ENCODE assay signal across 20 cellular contexts in genomic region chr16:80230328-80231117, GRCh38.
"Had no signal": no experiment of that assay in that cellular context is flagged by ENCODE, and none has a peak within 500 bp of the region (broad histone marks: within the 10 kb centered on the region; RNA-seq: fewer than 3 reads in every experiment).

No MANE protein-coding gene starts in this region.

- FAIRE-seq: colon, endothelial cell of umbilical vein, kidney had no signal

- H3K4me3 ChIP-seq: dorsolateral prefrontal cortex, esophagus muscularis mucosa, lower lobe of right lung, prostate gland, thyroid gland had no signal

- H3K9me3 ChIP-seq: prostate gland, thyroid gland had no signal

- H3K27me3 ChIP-seq: esophagus muscularis mucosa, thyroid gland had no signal

- H3K4me1 ChIP-seq: lower lobe of right lung, prostate gland, thyroid gland had no signal

- DNase-seq: activated CD4-positive, alpha-beta T cell treated with anti-CD3 and anti-CD28 coated beads, Interleukin-2, amount 10 ng/mL, durations not matched to agents 24 days and 14 days; activated CD8-positive, alpha-beta T cell treated with anti-CD3 and anti-CD28 coated beads, Interleukin-2, amount 10 ng/mL, durations not matched to agents 7 days and 5 days; aorta; dorsolateral prefrontal cortex; effector memory CD8-positive, alpha-beta T cell; kidney; lower lobe of right lung; naive thymus-derived CD8-positive, alpha-beta T cell; stimulated activated CD4-positive, alpha-beta T cell treated with anti-CD3 and anti-CD28 coated beads, Interleukin-4, amount 100 ng/mL, for 24 hours; substantia nigra; T-cell; thyroid gland had no signal

- H3K27ac ChIP-seq: dorsolateral prefrontal cortex, esophagus muscularis mucosa, lower lobe of right lung, thyroid gland, VCaP had no signal

- ATAC-seq: activated CD4-positive, CD25-positive, alpha-beta regulatory T cell treated with anti-CD3 and anti-CD28 coated beads, Interleukin-2, amount 50 U/mL, for 24 hours; activated CD8-positive, alpha-beta T cell treated with anti-CD3 and anti-CD28 coated beads, Interleukin-2, amount 10 ng/mL, durations not matched to agents 7 days and 5 days; activated naive CD4-positive, alpha-beta T cell treated with anti-CD3 and anti-CD28 coated beads, Interleukin-2, amount 50 U/mL, for 72 hours; effector memory CD8-positive, alpha-beta T cell; left lobe of liver; lower lobe of right lung; naive thymus-derived CD8-positive, alpha-beta T cell; T-cell had no signal

- H3K36me3 ChIP-seq: esophagus muscularis mucosa, lower lobe of right lung, prostate gland, thyroid gland had no signal
